1 cellular context compared by ENCODE assay signal in the genomic region with DNA sequence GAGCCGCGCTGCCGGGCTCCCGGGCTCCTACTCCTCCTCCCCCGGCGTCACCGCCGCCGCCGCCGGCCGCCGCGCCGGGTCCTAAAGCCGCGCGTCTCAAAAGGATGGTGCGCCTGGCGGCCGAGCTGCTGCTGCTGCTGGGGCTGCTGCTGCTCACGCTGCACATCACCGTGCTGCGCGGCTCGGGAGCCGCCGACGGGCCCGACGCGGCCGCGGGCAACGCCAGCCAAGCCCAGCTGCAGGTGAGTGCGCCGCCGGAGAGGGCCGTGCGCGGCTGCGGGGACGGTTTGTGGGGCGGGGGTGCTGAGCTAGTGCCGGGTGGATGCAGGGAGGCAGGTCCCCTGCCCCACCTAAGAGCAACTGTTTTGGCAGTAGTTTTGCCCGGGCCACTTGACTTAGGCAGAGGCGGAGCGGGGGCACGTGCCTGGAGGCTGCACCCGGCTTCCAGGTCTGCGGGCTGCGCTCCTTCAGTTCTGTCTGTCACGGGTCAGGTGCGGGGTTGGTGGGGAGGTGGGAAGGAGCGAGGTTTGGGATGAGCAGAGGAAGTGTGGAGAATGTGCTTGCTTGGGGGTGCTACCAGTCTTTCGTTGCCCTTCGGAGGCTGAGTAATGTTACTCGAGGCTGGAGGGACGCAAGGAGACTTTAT.
TF ChIP-seq lines count a peak whose summit lies in the region.

No MANE protein-coding gene starts in this region.

TF ChIP-seq in HepG2, 621 proteins besides CTCF, POLR2A, EP300 and RAD21 (continued from another document and continues in another):
- TF ChIP-seq, protein P1, sequence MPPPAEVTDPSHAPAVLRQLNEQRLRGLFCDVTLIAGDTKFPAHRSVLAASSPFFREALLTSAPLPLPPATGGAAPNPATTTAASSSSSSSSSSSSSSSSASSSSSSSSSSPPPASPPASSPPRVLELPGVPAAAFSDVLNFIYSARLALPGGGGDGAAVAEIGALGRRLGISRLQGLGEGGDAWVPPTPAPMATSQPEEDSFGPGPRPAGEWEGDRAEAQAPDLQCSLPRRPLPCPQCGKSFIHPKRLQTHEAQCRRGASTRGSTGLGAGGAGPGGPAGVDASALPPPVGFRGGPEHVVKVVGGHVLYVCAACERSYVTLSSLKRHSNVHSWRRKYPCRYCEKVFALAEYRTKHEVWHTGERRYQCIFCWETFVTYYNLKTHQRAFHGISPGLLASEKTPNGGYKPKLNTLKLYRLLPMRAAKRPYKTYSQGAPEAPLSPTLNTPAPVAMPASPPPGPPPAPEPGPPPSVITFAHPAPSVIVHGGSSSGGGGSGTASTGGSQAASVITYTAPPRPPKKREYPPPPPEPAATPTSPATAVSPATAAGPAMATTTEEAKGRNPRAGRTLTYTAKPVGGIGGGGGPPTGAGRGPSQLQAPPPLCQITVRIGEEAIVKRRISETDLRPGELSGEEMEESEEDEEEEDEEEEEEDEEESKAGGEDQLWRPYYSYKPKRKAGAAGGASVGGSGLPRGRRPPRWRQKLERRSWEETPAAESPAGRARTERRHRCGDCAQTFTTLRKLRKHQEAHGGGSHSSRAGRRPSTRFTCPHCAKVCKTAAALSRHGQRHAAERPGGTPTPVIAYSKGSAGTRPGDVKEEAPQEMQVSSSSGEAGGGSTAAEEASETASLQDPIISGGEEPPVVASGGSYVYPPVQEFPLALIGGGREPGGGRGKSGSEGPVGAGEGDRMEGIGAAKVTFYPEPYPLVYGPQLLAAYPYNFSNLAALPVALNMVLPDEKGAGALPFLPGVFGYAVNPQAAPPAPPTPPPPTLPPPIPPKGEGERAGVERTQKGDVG (CRISPR knock-in tag; IDR thresholded peaks at IDR 0.05; ENCODE audit: borderline replicate concordance): no peak
- TF ChIP-seq MIXL1 (CRISPR knock-in tag; IDR thresholded peaks at IDR 0.05): no peak
- TF ChIP-seq IKZF1 (IDR thresholded peaks at IDR 0.05): no peak
- TF ChIP-seq HNRNPUL1 (IDR thresholded peaks at IDR 0.05; ENCODE audit: low read depth, low read length): no peak
- no peak for TF ChIP-seq NCOA1 (CRISPR knock-in tag; IDR thresholded peaks at IDR 0.05)
- TF ChIP-seq SNAPC2 (CRISPR knock-in tag; IDR thresholded peaks at IDR 0.05): no peak; the same call in 1 of the 2 replicates
- no peak for TF ChIP-seq MBNL3 (CRISPR knock-in tag; conservative IDR thresholded peaks at IDR 0.05)
- TF ChIP-seq ZNF589 (CRISPR knock-in tag; conservative IDR thresholded peaks at IDR 0.05): peak; percentile 23; the same call in 1 of the 2 replicates
- TF ChIP-seq, protein P2, sequence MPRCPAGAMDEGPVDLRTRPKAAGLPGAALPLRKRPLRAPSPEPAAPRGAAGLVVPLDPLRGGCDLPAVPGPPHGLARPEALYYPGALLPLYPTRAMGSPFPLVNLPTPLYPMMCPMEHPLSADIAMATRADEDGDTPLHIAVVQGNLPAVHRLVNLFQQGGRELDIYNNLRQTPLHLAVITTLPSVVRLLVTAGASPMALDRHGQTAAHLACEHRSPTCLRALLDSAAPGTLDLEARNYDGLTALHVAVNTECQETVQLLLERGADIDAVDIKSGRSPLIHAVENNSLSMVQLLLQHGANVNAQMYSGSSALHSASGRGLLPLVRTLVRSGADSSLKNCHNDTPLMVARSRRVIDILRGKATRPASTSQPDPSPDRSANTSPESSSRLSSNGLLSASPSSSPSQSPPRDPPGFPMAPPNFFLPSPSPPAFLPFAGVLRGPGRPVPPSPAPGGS (CRISPR knock-in tag; IDR thresholded peaks at IDR 0.05): peak; percentile 88; the same call in 1 of the 2 replicates
- no peak for TF ChIP-seq ZNF224 (CRISPR knock-in tag; IDR thresholded peaks at IDR 0.05)
- TF ChIP-seq, protein P3, sequence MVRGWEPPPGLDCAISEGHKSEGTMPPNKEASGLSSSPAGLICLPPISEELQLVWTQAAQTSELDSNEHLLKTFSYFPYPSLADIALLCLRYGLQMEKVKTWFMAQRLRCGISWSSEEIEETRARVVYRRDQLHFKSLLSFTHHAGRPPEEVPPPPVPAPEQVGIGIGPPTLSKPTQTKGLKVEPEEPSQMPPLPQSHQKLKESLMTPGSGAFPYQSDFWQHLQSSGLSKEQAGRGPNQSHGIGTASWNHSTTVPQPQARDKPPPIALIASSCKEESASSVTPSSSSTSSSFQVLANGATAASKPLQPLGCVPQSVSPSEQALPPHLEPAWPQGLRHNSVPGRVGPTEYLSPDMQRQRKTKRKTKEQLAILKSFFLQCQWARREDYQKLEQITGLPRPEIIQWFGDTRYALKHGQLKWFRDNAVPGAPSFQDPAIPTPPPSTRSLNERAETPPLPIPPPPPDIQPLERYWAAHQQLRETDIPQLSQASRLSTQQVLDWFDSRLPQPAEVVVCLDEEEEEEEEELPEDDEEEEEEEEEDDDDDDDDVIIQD (CRISPR knock-in tag; IDR thresholded peaks at IDR 0.05; ENCODE audit: low read depth): no peak
- TF ChIP-seq, protein P4, sequence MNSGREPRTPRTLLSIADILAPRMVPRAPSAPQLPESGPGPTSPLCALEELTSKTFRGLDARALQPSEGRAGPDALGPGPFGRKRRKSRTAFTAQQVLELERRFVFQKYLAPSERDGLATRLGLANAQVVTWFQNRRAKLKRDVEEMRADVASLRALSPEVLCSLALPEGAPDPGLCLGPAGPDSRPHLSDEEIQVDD (CRISPR knock-in tag; IDR thresholded peaks at IDR 0.05; ENCODE audit: borderline replicate concordance): 0 out of 2 replicates have a peak, but pooled peaks have one; percentile 52
- peak; percentile 73 for TF ChIP-seq TAF1 (CRISPR knock-in tag; IDR thresholded peaks at IDR 0.05)
- TF ChIP-seq MED1 (CRISPR knock-in tag; IDR thresholded peaks at IDR 0.05): peak; percentile 48
- TF ChIP-seq, protein P5, sequence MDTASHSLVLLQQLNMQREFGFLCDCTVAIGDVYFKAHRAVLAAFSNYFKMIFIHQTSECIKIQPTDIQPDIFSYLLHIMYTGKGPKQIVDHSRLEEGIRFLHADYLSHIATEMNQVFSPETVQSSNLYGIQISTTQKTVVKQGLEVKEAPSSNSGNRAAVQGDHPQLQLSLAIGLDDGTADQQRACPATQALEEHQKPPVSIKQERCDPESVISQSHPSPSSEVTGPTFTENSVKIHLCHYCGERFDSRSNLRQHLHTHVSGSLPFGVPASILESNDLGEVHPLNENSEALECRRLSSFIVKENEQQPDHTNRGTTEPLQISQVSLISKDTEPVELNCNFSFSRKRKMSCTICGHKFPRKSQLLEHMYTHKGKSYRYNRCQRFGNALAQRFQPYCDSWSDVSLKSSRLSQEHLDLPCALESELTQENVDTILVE (CRISPR knock-in tag; IDR thresholded peaks at IDR 0.05): 0 out of 2 replicates have a peak, but pooled peaks have one; percentile 50
- TF ChIP-seq SUZ12 (IDR thresholded peaks at IDR 0.05; ENCODE audit: low read depth, low read length): no peak
- peak; percentile 83 for TF ChIP-seq ZNF768 (CRISPR knock-in tag; IDR thresholded peaks at IDR 0.05)
- peak; percentile 95 for TF ChIP-seq ZNF274 (CRISPR knock-in tag; IDR thresholded peaks at IDR 0.05)
- TF ChIP-seq ONECUT2 (CRISPR knock-in tag; IDR thresholded peaks at IDR 0.05): no peak
- TF ChIP-seq ZNF703 (CRISPR knock-in tag; IDR thresholded peaks at IDR 0.05; ENCODE audit: borderline replicate concordance): peak; percentile 24; the same call in 1 of the 2 replicates
- TF ChIP-seq SAFB2 (CRISPR knock-in tag; IDR thresholded peaks at IDR 0.05; ENCODE audit: borderline replicate concordance, low read depth): no peak
- TF ChIP-seq ZNF547 (CRISPR knock-in tag; IDR thresholded peaks at IDR 0.05): peak; percentile 43; the same call in 1 of the 2 replicates
- TF ChIP-seq, protein P6, sequence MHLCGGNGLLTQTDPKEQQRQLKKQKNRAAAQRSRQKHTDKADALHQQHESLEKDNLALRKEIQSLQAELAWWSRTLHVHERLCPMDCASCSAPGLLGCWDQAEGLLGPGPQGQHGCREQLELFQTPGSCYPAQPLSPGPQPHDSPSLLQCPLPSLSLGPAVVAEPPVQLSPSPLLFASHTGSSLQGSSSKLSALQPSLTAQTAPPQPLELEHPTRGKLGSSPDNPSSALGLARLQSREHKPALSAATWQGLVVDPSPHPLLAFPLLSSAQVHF (CRISPR knock-in tag; IDR thresholded peaks at IDR 0.05): 0 out of 2 replicates have a peak, but pooled peaks have one; percentile 70
- peak; percentile 25; the same call in 1 of the 2 replicates for TF ChIP-seq ZSCAN9 (CRISPR knock-in tag; IDR thresholded peaks at IDR 0.05; ENCODE audit: borderline replicate concordance)
- TF ChIP-seq HNRNPH1 (optimal IDR thresholded peaks at IDR 0.05; ENCODE audit: low read depth, low read length): no peak
- no peak for TF ChIP-seq SMAD9 (CRISPR knock-in tag; IDR thresholded peaks at IDR 0.05)
- TF ChIP-seq, protein P7, sequence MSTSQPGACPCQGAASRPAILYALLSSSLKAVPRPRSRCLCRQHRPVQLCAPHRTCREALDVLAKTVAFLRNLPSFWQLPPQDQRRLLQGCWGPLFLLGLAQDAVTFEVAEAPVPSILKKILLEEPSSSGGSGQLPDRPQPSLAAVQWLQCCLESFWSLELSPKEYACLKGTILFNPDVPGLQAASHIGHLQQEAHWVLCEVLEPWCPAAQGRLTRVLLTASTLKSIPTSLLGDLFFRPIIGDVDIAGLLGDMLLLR (CRISPR knock-in tag; IDR thresholded peaks at IDR 0.05): peak; percentile 31; the same call in 1 of the 2 replicates
- no peak for TF ChIP-seq ZNF496 (CRISPR knock-in tag; IDR thresholded peaks at IDR 0.05; ENCODE audit: insufficient replicate concordance)
- peak; percentile 73; the same call in 1 of the 2 replicates for TF ChIP-seq SRY (CRISPR knock-in tag; IDR thresholded peaks at IDR 0.05)
- TF ChIP-seq, protein P8, sequence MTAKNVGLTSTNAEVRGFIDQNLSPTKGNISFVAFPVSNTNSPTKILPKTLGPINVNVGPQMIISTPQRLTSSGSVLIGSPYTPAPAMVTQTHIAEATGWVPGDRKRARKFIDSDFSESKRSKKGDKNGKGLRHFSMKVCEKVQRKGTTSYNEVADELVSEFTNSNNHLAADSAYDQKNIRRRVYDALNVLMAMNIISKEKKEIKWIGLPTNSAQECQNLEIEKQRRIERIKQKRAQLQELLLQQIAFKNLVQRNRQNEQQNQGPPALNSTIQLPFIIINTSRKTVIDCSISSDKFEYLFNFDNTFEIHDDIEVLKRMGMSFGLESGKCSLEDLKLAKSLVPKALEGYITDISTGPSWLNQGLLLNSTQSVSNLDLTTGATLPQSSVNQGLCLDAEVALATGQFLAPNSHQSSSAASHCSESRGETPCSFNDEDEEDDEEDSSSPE (CRISPR knock-in tag; IDR thresholded peaks at IDR 0.05): peak; percentile 61
- TF ChIP-seq, protein P9, sequence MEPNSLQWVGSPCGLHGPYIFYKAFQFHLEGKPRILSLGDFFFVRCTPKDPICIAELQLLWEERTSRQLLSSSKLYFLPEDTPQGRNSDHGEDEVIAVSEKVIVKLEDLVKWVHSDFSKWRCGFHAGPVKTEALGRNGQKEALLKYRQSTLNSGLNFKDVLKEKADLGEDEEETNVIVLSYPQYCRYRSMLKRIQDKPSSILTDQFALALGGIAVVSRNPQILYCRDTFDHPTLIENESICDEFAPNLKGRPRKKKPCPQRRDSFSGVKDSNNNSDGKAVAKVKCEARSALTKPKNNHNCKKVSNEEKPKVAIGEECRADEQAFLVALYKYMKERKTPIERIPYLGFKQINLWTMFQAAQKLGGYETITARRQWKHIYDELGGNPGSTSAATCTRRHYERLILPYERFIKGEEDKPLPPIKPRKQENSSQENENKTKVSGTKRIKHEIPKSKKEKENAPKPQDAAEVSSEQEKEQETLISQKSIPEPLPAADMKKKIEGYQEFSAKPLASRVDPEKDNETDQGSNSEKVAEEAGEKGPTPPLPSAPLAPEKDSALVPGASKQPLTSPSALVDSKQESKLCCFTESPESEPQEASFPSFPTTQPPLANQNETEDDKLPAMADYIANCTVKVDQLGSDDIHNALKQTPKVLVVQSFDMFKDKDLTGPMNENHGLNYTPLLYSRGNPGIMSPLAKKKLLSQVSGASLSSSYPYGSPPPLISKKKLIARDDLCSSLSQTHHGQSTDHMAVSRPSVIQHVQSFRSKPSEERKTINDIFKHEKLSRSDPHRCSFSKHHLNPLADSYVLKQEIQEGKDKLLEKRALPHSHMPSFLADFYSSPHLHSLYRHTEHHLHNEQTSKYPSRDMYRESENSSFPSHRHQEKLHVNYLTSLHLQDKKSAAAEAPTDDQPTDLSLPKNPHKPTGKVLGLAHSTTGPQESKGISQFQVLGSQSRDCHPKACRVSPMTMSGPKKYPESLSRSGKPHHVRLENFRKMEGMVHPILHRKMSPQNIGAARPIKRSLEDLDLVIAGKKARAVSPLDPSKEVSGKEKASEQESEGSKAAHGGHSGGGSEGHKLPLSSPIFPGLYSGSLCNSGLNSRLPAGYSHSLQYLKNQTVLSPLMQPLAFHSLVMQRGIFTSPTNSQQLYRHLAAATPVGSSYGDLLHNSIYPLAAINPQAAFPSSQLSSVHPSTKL (CRISPR knock-in tag; IDR thresholded peaks at IDR 0.05): peak; percentile 59; the same call in 1 of the 2 replicates
- TF ChIP-seq ZNF33A (CRISPR knock-in tag; IDR thresholded peaks at IDR 0.05; ENCODE audit: borderline replicate concordance): no peak
- TF ChIP-seq SMAD3 (CRISPR knock-in tag; IDR thresholded peaks at IDR 0.05): no peak
- TF ChIP-seq SRSF4 (IDR thresholded peaks at IDR 0.05; ENCODE audit: low read depth, low read length, poor library complexity, severe bottlenecking): no peak
- TF ChIP-seq ZNF121 (CRISPR knock-in tag; IDR thresholded peaks at IDR 0.05): no peak
- TF ChIP-seq ZBTB7A (CRISPR knock-in tag; IDR thresholded peaks at IDR 0.05): no peak
- no peak for TF ChIP-seq NONO (IDR thresholded peaks at IDR 0.05)
- peak; percentile 70 for TF ChIP-seq NONO (CRISPR knock-in tag; conservative IDR thresholded peaks at IDR 0.05)
- TF ChIP-seq HNRNPK (IDR thresholded peaks at IDR 0.05; ENCODE audit: low read depth, low read length, poor library complexity, severe bottlenecking): peak; percentile 67
- TF ChIP-seq ELF3 (CRISPR knock-in tag; IDR thresholded peaks at IDR 0.05): peak; percentile 49; the same call in 1 of the 2 replicates
- no peak for TF ChIP-seq SETDB1 (CRISPR knock-in tag; IDR thresholded peaks at IDR 0.05; ENCODE audit: borderline replicate concordance)
- peak; percentile 94 for TF ChIP-seq ETV6 (CRISPR knock-in tag; conservative IDR thresholded peaks at IDR 0.05)
- no peak for TF ChIP-seq ZNF672 (CRISPR knock-in tag; IDR thresholded peaks at IDR 0.05)
- TF ChIP-seq, protein P10, sequence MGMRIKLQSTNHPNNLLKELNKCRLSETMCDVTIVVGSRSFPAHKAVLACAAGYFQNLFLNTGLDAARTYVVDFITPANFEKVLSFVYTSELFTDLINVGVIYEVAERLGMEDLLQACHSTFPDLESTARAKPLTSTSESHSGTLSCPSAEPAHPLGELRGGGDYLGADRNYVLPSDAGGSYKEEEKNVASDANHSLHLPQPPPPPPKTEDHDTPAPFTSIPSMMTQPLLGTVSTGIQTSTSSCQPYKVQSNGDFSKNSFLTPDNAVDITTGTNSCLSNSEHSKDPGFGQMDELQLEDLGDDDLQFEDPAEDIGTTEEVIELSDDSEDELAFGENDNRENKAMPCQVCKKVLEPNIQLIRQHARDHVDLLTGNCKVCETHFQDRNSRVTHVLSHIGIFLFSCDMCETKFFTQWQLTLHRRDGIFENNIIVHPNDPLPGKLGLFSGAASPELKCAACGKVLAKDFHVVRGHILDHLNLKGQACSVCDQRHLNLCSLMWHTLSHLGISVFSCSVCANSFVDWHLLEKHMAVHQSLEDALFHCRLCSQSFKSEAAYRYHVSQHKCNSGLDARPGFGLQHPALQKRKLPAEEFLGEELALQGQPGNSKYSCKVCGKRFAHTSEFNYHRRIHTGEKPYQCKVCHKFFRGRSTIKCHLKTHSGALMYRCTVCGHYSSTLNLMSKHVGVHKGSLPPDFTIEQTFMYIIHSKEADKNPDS (CRISPR knock-in tag; IDR thresholded peaks at IDR 0.05): no peak
- no peak for TF ChIP-seq TSC22D2 (CRISPR knock-in tag; IDR thresholded peaks at IDR 0.05; ENCODE audit: borderline replicate concordance)
- TF ChIP-seq ZNF10 (CRISPR knock-in tag; IDR thresholded peaks at IDR 0.05; ENCODE audit: borderline replicate concordance, low read depth): 0 out of 2 replicates have a peak, but pooled peaks have one; percentile 40
- TF ChIP-seq SAP130 (CRISPR knock-in tag; IDR thresholded peaks at IDR 0.05; ENCODE audit: low read depth): peak; percentile 62; the same call in 1 of the 2 replicates
- no peak for TF ChIP-seq HMGA1 (CRISPR knock-in tag; conservative IDR thresholded peaks at IDR 0.05)
